ENCODE assay signal across 8 cellular contexts in the genomic region with DNA sequence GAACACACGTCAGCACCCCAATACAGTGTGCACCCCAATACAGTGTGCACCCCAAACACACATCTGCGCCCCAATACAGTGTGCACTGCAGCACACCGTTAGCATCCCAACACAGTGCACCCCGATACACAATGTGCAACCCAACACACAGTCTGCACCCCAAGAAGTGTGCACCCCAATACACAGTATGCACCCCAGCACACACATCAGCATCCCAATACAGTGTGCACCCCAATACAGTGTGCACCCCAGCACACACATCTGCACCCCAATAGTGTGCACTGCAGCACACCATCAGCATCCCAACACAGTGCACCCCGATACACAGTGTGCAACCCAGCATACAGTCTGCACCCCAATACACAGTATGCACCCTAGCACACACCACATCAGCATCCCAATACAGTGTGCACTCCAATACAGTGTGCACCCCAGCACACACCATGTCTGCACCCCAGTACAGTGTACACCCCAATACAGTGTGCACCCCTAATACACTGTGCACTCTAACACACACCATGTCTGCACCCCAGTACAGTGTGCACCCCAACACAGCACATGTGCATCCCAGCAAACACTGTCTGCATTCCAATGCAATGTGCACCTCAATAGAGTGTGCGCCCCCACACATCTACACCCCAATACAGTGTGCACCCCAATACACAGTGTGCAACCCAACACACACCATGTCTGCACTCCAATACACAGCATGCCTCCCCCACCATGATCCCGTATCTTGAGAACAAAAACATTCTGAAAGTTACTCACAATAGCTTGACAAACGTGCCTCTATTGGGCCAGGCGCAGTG. TPM values are rescaled to one million over a fixed set of nuclear protein-coding genes. Genes with fewer than 3 reads are reported as not detected.
DNase-seq lines count a peak whose midpoint lies in the region; ATAC-seq and TF ChIP-seq lines count a peak whose summit lies in the region.

No MANE protein-coding gene starts in this region.

- POLR2A ChIA-PET in WTC11 (lab: Charles Lee): interaction anchor here (1.0 to 1.4 kb wide), 2 partner anchors 9 to 145 kb away, joined by 3 to 6 read pairs; a partner anchor contains a TSS

- DNase-seq in WTC11 (ENCODE audit: low spot score) (no peak), testis (no peak), erythroblast (lab: John Stamatoyannopoulos, UW) (no peak), D341Med (ENCODE audit: low spot score) (no peak), KBM-7 (no peak)

- intact Hi-C loops in testis (cut with DNase I; ENCODE audit: low total_unique reads): no loop called here

- H3K4me1 ChIP-seq in iPS-18a (ENCODE audit: control insufficient read depth, low read depth, low read length): peaks cover 12% of the 10 kb centered on the region
- peaks cover 19% of the 10 kb centered on the region for H3K4me1 ChIP-seq in testis

- no peaks in the 10 kb centered on the region for H3K27me3 ChIP-seq in iPS-18a (ENCODE audit: control insufficient read depth, insufficient read depth, low read length)
- H3K27me3 ChIP-seq in testis: no peaks in the 10 kb centered on the region

- H3K4me3 ChIP-seq in iPS-18a (ENCODE audit: low read length): peak overlapping the region; percentile 65
- H3K4me3 ChIP-seq in testis: peak overlapping the region; percentile 68 to 76

- peaks cover 8% of the 10 kb centered on the region for H3K36me3 Mint-ChIP-seq in WTC11

- H3K36me3 ChIP-seq in iPS-18a (ENCODE audit: control insufficient read depth, low read depth, low read length): peaks cover 3% of the 10 kb centered on the region
- H3K36me3 ChIP-seq in testis (ENCODE audit: low read depth, missing control alignments): no peaks in the 10 kb centered on the region

- H3K4me1 Mint-ChIP-seq in WTC11: peaks cover 32% of the 10 kb centered on the region

- H3K9me3 ChIP-seq in iPS-18a (ENCODE audit: control insufficient read depth, low read depth, low read length) (no peaks in the 10 kb centered on the region), testis (no peaks in the 10 kb centered on the region)

- in situ Hi-C loops in KBM-7 (cut with MboI; ENCODE audit: low pct_unique_long_range_greater_than_20kb, low sequenced_read_pairs): no loop called here

- H3K27me3 Mint-ChIP-seq in WTC11 (ENCODE audit: low read depth): no peaks in the 10 kb centered on the region; the same call in none of the 2 replicates

- WGBS in testis, 2 donors: 54 to 57% methylated on average over 7 to 9 of the region's 9 CpGs

- TF ChIP-seq POLR2A in testis (IDR thresholded peaks at IDR 0.05): no peak
- TF ChIP-seq POLR2A in erythroblast (IDR thresholded peaks at IDR 0.05; ENCODE audit: low read length): no peak

- CTCF ChIA-PET in WTC11 (lab: Charles Lee): interaction anchor here (1.0 kb wide), 1 partner anchor 62 kb away, joined by 4 read pairs; no protein-coding TSS in a partner anchor

- ATAC-seq in GM21737 (IDR thresholded peaks at IDR 0.05; ENCODE audit: unreplicated experiment) (peak; percentile 1), WTC11 (no peak)

- peak overlapping the region; percentile 82 for H3K27ac Mint-ChIP-seq in WTC11

- H3K27ac ChIP-seq in 22Rv1 (peak overlapping the region; percentile 66), iPS-18a (ENCODE audit: low read length) (no peak overlapping the region), testis (peak overlapping the region in 1 of 2 donors; percentile 55)

- peak overlapping the region; percentile 70 for H3K4me3 Mint-ChIP-seq in WTC11

- H3K9ac ChIP-seq in iPS-18a (ENCODE audit: low read length): peak overlapping the region; percentile 44

- H3K9me3 Mint-ChIP-seq in WTC11: no peaks in the 10 kb centered on the region

- no peak for TF ChIP-seq CTCF in 22Rv1 (IDR thresholded peaks at IDR 0.05)
- no peak for TF ChIP-seq CTCF in WTC11 (IDR thresholded peaks at IDR 0.05)
- TF ChIP-seq CTCF in testis (IDR thresholded peaks at IDR 0.05): no peak

TF ChIP-seq in WTC11, 78 proteins besides CTCF, POLR2A, EP300 and RAD21:
- TF ChIP-seq, protein P1, sequence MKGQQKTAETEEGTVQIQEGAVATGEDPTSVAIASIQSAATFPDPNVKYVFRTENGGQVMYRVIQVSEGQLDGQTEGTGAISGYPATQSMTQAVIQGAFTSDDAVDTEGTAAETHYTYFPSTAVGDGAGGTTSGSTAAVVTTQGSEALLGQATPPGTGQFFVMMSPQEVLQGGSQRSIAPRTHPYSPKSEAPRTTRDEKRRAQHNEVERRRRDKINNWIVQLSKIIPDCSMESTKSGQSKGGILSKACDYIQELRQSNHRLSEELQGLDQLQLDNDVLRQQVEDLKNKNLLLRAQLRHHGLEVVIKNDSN (CRISPR knock-in tag; IDR thresholded peaks at IDR 0.05): peak; percentile 21; the same call in 1 of the 2 replicates
- TF ChIP-seq, protein P2, sequence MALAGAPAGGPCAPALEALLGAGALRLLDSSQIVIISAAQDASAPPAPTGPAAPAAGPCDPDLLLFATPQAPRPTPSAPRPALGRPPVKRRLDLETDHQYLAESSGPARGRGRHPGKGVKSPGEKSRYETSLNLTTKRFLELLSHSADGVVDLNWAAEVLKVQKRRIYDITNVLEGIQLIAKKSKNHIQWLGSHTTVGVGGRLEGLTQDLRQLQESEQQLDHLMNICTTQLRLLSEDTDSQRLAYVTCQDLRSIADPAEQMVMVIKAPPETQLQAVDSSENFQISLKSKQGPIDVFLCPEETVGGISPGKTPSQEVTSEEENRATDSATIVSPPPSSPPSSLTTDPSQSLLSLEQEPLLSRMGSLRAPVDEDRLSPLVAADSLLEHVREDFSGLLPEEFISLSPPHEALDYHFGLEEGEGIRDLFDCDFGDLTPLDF (CRISPR knock-in tag; IDR thresholded peaks at IDR 0.05): no peak
- TF ChIP-seq SMAD4 (CRISPR knock-in tag; IDR thresholded peaks at IDR 0.05): 0 out of 2 replicates have a peak, but pooled peaks have one; percentile 10
- TF ChIP-seq, protein P3, sequence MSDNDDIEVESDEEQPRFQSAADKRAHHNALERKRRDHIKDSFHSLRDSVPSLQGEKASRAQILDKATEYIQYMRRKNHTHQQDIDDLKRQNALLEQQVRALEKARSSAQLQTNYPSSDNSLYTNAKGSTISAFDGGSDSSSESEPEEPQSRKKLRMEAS (CRISPR knock-in tag; IDR thresholded peaks at IDR 0.05): peak; percentile 3; the same call in 1 of the 2 replicates

RNA-seq across cellular contexts. Expression of a gene that starts 0.9 kb away (rescaled TPM):
- total RNA-seq in WTC11 (2021): 39.9 to 50.9 TPM (median 50.0 TPM) in 3 replicates
- total RNA-seq in testis: 100 to 1,000 TPM; 100 to 116 TPM
- polyA plus RNA-seq in testis (ENCODE audit: insufficient read depth, low read depth, low replicate concordance): 60.4 TPM

RNA-seq across cellular contexts. Expression of a gene that starts 6.7 kb away (rescaled TPM):
- 26.2 to 27.5 TPM (median 26.9 TPM) in 3 replicates for total RNA-seq in WTC11 (2021)
- 10 to 100 TPM; 43.6 to 45.5 TPM for total RNA-seq in testis
- 42.2 TPM for polyA plus RNA-seq in testis (ENCODE audit: insufficient read depth, low read depth, low replicate concordance)
